31 cellular contexts compared by ENCODE assay signal in genomic region chr4:120835342-120835741, GRCh38.
"Had no signal": no experiment of that assay in that cellular context is flagged by ENCODE, and none has a peak within 500 bp of the region (broad histone marks: within the 10 kb centered on the region; RNA-seq: fewer than 3 reads in every experiment).

No MANE protein-coding gene starts in this region.

- H3K4me1 Mint-ChIP-seq: activated B cell treated with CpG ODN at 0.5 μM for 24 hours; activated CD4-positive, alpha-beta T cell treated with anti-CD3 and anti-CD28 coated beads, Interleukin-2, amount 10 ng/mL, durations not matched to agents 7 days and 5 days; activated naive CD4-positive, alpha-beta T cell treated with anti-CD3 and anti-CD28 coated beads, Interleukin-2, amount 10 ng/mL, durations not matched to agents 7 days and 5 days; activated naive CD4-positive, alpha-beta T cell treated with anti-CD3 and anti-CD28 coated beads, Interleukin-2, amount 50 U/mL, for 24 hours; activated naive CD8-positive, alpha-beta T cell treated with anti-CD3 and anti-CD28 coated beads, Interleukin-2, amount 10 ng/mL, durations not matched to agents 7 days and 5 days; activated naive CD8-positive, alpha-beta T cell treated with anti-CD3 and anti-CD28 coated beads, Interleukin-2, amount 50 U/mL, for 24 hours; brain; central memory CD8-positive, alpha-beta T cell had no signal

- H3K27ac Mint-ChIP-seq: activated B cell treated with CpG ODN at 0.5 μM for 24 hours; activated CD4-positive, alpha-beta memory T cell treated with anti-CD3 and anti-CD28 coated beads for 36 hours; activated CD4-positive, alpha-beta T cell treated with anti-CD3 and anti-CD28 coated beads, Interleukin-2, amount 10 ng/mL, durations not matched to agents 7 days and 5 days; activated naive CD4-positive, alpha-beta T cell treated with anti-CD3 and anti-CD28 coated beads, Interleukin-2, amount 10 ng/mL, durations not matched to agents 7 days and 5 days; activated naive CD4-positive, alpha-beta T cell treated with anti-CD3 and anti-CD28 coated beads, Interleukin-2, amount 50 U/mL, for 24 hours; activated naive CD8-positive, alpha-beta T cell; activated naive CD8-positive, alpha-beta T cell treated with anti-CD3 and anti-CD28 coated beads, Interleukin-2, amount 10 ng/mL, durations not matched to agents 7 days and 5 days; activated naive CD8-positive, alpha-beta T cell treated with anti-CD3 and anti-CD28 coated beads, Interleukin-2, amount 50 U/mL, for 24 hours; activated T-cell treated with anti-CD3 and anti-CD28 coated beads, Interleukin-2, amount 50 U/mL, for 72 hours; activated T-helper 1 cell treated with anti-CD3 and anti-CD28 coated beads, Interleukin-12 subunit alpha, Interleukin-12 subunit beta, Interleukin-2, Interleukin-4 antibody, amounts not matched to agents 30 ng/mL and 10 ng/mL and 1 ng/mL, durations not matched to agents 14 hours and 24 hours and 36 hours; activated T-helper 2 cell treated with anti-CD3 and anti-CD28 coated beads, Interferon-gamma antibody, Interleukin-2, Interleukin-4, amounts not matched to agents 10 μg/mL and 5 μg/mL and 100 μg/mL, durations not matched to agents 14 hours and 24 hours and 36 hours; brain; T-helper 1 cell treated with Interleukin-12 subunit alpha and Interleukin-12 subunit beta and Interleukin-4 antibody, amounts not matched to agents 30 μg/mL and 1 μg/mL, for 36 hours; T-helper 2 cell treated with Interferon-gamma antibody and Interleukin-4, amounts not matched to agents 5 μg/mL and 100 μg/mL, for 36 hours had no signal

- H3K9me3 Mint-ChIP-seq: activated naive CD4-positive, alpha-beta T cell treated with anti-CD3 and anti-CD28 coated beads, Interleukin-2, amount 10 ng/mL, durations not matched to agents 7 days and 5 days; activated T-cell treated with anti-CD3 and anti-CD28 coated beads, Interleukin-2, amount 50 U/mL, for 72 hours had no signal

- H3K36me3 Mint-ChIP-seq: activated CD4-positive, alpha-beta memory T cell treated with anti-CD3 and anti-CD28 coated beads for 36 hours; activated naive CD4-positive, alpha-beta T cell treated with anti-CD3 and anti-CD28 coated beads, Interleukin-2, amount 10 ng/mL, durations not matched to agents 7 days and 5 days had no signal

- DNase-seq: activated B cell treated with CpG ODN at 0.5 μM for 24 hours; activated CD4-positive, alpha-beta memory T cell treated with anti-CD3 and anti-CD28 coated beads for 36 hours; activated CD4-positive, alpha-beta T cell treated with anti-CD3 and anti-CD28 coated beads for 48 hours; activated CD4-positive, alpha-beta T cell treated with anti-CD3 and anti-CD28 coated beads, Interleukin-2, amount 10 ng/mL, durations not matched to agents 7 days and 5 days; activated CD4-positive, CD25-positive, alpha-beta regulatory T cell treated with anti-CD3 and anti-CD28 coated beads, Interleukin-2, amount 50 U/mL, for 72 hours; activated CD8-positive, alpha-beta memory T cell treated with anti-CD3 and anti-CD28 coated beads, Interleukin-2, amount 50 U/mL, for 4 hours; activated effector memory CD4-positive, alpha-beta T cell treated with Interleukin-2 at 50 U/mL for 16 hours; activated gamma-delta T cell; activated naive CD4-positive, alpha-beta T cell treated with anti-CD3 and anti-CD28 coated beads, Interleukin-2, amount 10 ng/mL, durations not matched to agents 7 days and 5 days; activated naive CD4-positive, alpha-beta T cell treated with Interleukin-2 at 50 U/mL for 16 hours; activated naive CD8-positive, alpha-beta T cell treated with anti-CD3 and anti-CD28 coated beads, Interleukin-2, amount 10 ng/mL, durations not matched to agents 7 days and 5 days; activated naive CD8-positive, alpha-beta T cell treated with anti-CD3 and anti-CD28 coated beads, Interleukin-2, amount 50 U/mL, for 24 hours; activated T-cell treated with anti-CD3 and anti-CD28 coated beads for 4 hours; activated T-cell treated with anti-CD3 and anti-CD28 coated beads, Interleukin-2, amount 50 U/mL, for 1 hour; activated T-cell treated with anti-CD3 and anti-CD28 coated beads, Interleukin-2, amount 50 U/mL, for 72 hours; amygdala; anterior cingulate cortex; caudate nucleus; cerebellar nuclear complex; SW 1271; T-helper 1 cell; T-helper 2 cell; T-helper 9 cell had no signal

- H3K27me3 Mint-ChIP-seq: activated CD4-positive, alpha-beta memory T cell treated with anti-CD3 and anti-CD28 coated beads for 36 hours; activated CD4-positive, alpha-beta T cell treated with anti-CD3 and anti-CD28 coated beads, Interleukin-2, amount 10 ng/mL, durations not matched to agents 7 days and 5 days; activated naive CD4-positive, alpha-beta T cell treated with anti-CD3 and anti-CD28 coated beads, Interleukin-2, amount 10 ng/mL, durations not matched to agents 7 days and 5 days; activated naive CD8-positive, alpha-beta T cell; activated naive CD8-positive, alpha-beta T cell treated with anti-CD3 and anti-CD28 coated beads, Interleukin-2, amount 10 ng/mL, durations not matched to agents 7 days and 5 days; activated naive CD8-positive, alpha-beta T cell treated with anti-CD3 and anti-CD28 coated beads, Interleukin-2, amount 50 U/mL, for 24 hours; brain; central memory CD8-positive, alpha-beta T cell had no signal

- H3K4me3 Mint-ChIP-seq: activated B cell treated with CpG ODN at 0.5 μM for 24 hours; activated CD4-positive, alpha-beta memory T cell treated with anti-CD3 and anti-CD28 coated beads for 36 hours; activated CD4-positive, alpha-beta T cell treated with anti-CD3 and anti-CD28 coated beads, Interleukin-2, amount 10 ng/mL, durations not matched to agents 7 days and 5 days; activated naive CD4-positive, alpha-beta T cell treated with anti-CD3 and anti-CD28 coated beads, Interleukin-2, amount 10 ng/mL, durations not matched to agents 7 days and 5 days; activated naive CD4-positive, alpha-beta T cell treated with anti-CD3 and anti-CD28 coated beads, Interleukin-2, amount 50 U/mL, for 24 hours; activated naive CD8-positive, alpha-beta T cell; activated naive CD8-positive, alpha-beta T cell treated with anti-CD3 and anti-CD28 coated beads, Interleukin-2, amount 10 ng/mL, durations not matched to agents 7 days and 5 days; activated naive CD8-positive, alpha-beta T cell treated with anti-CD3 and anti-CD28 coated beads, Interleukin-2, amount 50 U/mL, for 24 hours; activated T-cell treated with anti-CD3 and anti-CD28 coated beads, Interleukin-2, amount 50 U/mL, for 72 hours; activated T-helper 1 cell treated with anti-CD3 and anti-CD28 coated beads, Interleukin-12 subunit alpha, Interleukin-12 subunit beta, Interleukin-2, Interleukin-4 antibody, amounts not matched to agents 30 ng/mL and 10 ng/mL and 1 ng/mL, durations not matched to agents 14 hours and 24 hours and 36 hours; brain; central memory CD8-positive, alpha-beta T cell; T-helper 1 cell treated with Interleukin-12 subunit alpha and Interleukin-12 subunit beta and Interleukin-4 antibody, amounts not matched to agents 30 μg/mL and 1 μg/mL, for 36 hours; T-helper 2 cell treated with Interferon-gamma antibody and Interleukin-4, amounts not matched to agents 5 μg/mL and 100 μg/mL, for 36 hours had no signal

- ATAC-seq: activated naive CD8-positive, alpha-beta T cell treated with anti-CD3 and anti-CD28 coated beads, Interleukin-2, amount 50 U/mL, for 24 hours; activated T-cell treated with anti-CD3 and anti-CD28 coated beads, Interleukin-2, amount 50 U/mL, for 72 hours had no signal
